11 cellular contexts compared by ENCODE assay signal in the genomic region with DNA sequence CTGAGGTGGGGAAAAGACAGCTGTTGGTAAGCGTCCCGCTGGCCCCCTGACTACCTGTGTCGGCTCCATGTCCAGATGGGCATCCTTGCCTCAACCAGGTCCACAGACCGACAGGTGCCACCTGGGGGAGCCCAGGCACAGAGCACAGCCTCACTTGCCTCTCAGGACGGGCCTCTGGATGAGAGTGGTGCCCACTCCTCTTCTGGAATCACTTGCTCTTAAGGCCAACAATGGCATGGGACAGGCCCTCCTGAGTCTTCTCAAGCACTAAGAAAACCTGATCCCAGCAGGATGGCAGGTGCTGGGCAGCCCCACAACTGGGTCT. TPM values are rescaled to one million over a fixed set of nuclear protein-coding genes. Genes with fewer than 3 reads are reported as not detected.
DNase-seq lines count a peak whose midpoint lies in the region; ATAC-seq and TF ChIP-seq lines count a peak whose summit lies in the region.
"Had no signal": no experiment of that assay in that cellular context is flagged by ENCODE, and none has a peak within 500 bp of the region (broad histone marks: within the 10 kb centered on the region; RNA-seq: fewer than 3 reads in every experiment).

No MANE protein-coding gene starts in this region.

- intact Hi-C loops in Right ventricle myocardium inferior (cut with DNase I) = no loop called here
- intact Hi-C loops in cardiac septum (cut with DNase I) = no loop called here
- intact Hi-C loops in mammary epithelial cell (cut with micrococcal nuclease) = loop anchor here (1.0 kb wide), 2 partner anchors 21 to 51 kb away; no protein-coding TSS in a partner anchor

- DNase-seq in Right ventricle myocardium inferior (ENCODE audit: missing footprints) = peak; percentile 57
- no peak for DNase-seq in cardiac septum (ENCODE audit: low spot score)
- no peak for DNase-seq in mammary epithelial cell
- DNase-seq in upper lobe of left lung = no peak
- no peak for DNase-seq in stimulated activated CD4-positive, alpha-beta T cell treated with anti-CD3 and anti-CD28 coated beads, Interleukin-4, amount 100 ng/mL, for 4 hours
- DNase-seq: NCI-H1436 treated with DMSO at 0.1 percent for 48 hours; stimulated activated CD4-positive, alpha-beta T cell treated with anti-CD3 and anti-CD28 coated beads, Interleukin-1b, Interleukin-23, amount 100 ng/mL, for 48 hours had no signal

- peak overlapping the region; percentile 29 for H3K9ac ChIP-seq in mammary epithelial cell (ENCODE audit: insufficient read depth, low read length)
- H3K9ac ChIP-seq in mucosa of rectum (ENCODE audit: low read depth in 1 of 2, low read length in 2 of 2) = no peak overlapping the region

- H3K4me2 ChIP-seq in mammary epithelial cell (ENCODE audit: insufficient read depth, low read depth, low read length) = peak overlapping the region; percentile 18

- no peaks in the 10 kb centered on the region for H3K27me3 ChIP-seq in mammary epithelial cell (ENCODE audit: insufficient read depth, low read length)
- H3K27me3 ChIP-seq in mucosa of rectum (ENCODE audit: control insufficient read depth in 2 of 2, insufficient read depth in 2 of 2, low read length in 2 of 2) = no peaks in the 10 kb centered on the region
- no peaks in the 10 kb centered on the region for H3K27me3 ChIP-seq in upper lobe of left lung
- H3K27me3 ChIP-seq: brain microvascular endothelial cell had no signal

- dilution Hi-C loops in mammary epithelial cell (cut with HindIII; ENCODE audit: low sequenced_read_pairs) = no loop called here

- in situ Hi-C loops in mammary epithelial cell (cut with MboI; ENCODE audit: low sequenced_read_pairs in 2 of 2) = loop anchor here in 1 of 2 donors (10.0 kb wide), 1 partner anchor 89 kb away; a partner anchor contains a TSS

- ATAC-seq in Right ventricle myocardium inferior = no peak
- no peak for ATAC-seq in upper lobe of left lung (ENCODE audit: low FRiP score in 2 of 2)
- ATAC-seq in HG03097 (IDR thresholded peaks at IDR 0.05; ENCODE audit: low FRiP score, unreplicated experiment) = no peak
- ATAC-seq in HG02884 (IDR thresholded peaks at IDR 0.05; ENCODE audit: unreplicated experiment) = no peak

- CTCF ChIA-PET in mammary epithelial cell (lab: Charles Lee; ENCODE audit: low non-redundant PET) = no interaction called here

- no peak for TF ChIP-seq EP300 in upper lobe of left lung (IDR thresholded peaks at IDR 0.05)

- H3K36me3 ChIP-seq in mammary epithelial cell (ENCODE audit: insufficient read depth, low read length) (peaks cover 31% of the 10 kb centered on the region), mucosa of rectum (ENCODE audit: control insufficient read depth in 2 of 2, insufficient read depth in 2 of 2, low read length in 2 of 2) (peaks cover 83 to 85% of the 10 kb centered on the region in 2 donors), upper lobe of left lung (peaks cover 63 to 88% (median 79%) of the 10 kb centered on the region in 4 donors)

- no peak for TF ChIP-seq CTCF in mammary epithelial cell (conservative IDR thresholded peaks at IDR 0.05 in 1 of 2, IDR thresholded peaks at IDR 0.05 in 1 of 2; ENCODE audit: extremely low read depth in 1 of 2, insufficient read depth in 1 of 2, low read depth in 1 of 2, low read length in 2 of 2)
- TF ChIP-seq CTCF in upper lobe of left lung (IDR thresholded peaks at IDR 0.05) = no peak

- BruUV-seq in mammary epithelial cell (replicated peaks; lab: Mats Ljungman, UMichigan) = no TSS peak

- H3K79me2 ChIP-seq in mammary epithelial cell (ENCODE audit: insufficient read depth, low read length) = peaks cover 71% of the 10 kb centered on the region

- H3K9me3 ChIP-seq in mammary epithelial cell (replicated peaks; ENCODE audit: insufficient read depth, low read length) = no peaks in the 10 kb centered on the region
- H3K9me3 ChIP-seq in mucosa of rectum (ENCODE audit: control insufficient read depth in 2 of 2, low read length in 2 of 2) = no peaks in the 10 kb centered on the region
- no peaks in the 10 kb centered on the region for H3K9me3 ChIP-seq in upper lobe of left lung

- H2AFZ ChIP-seq in mammary epithelial cell (ENCODE audit: low read depth, low read length) = no peak overlapping the region

- 100% methylated on average over 1 of the region's 5 CpGs for WGBS in mammary epithelial cell (ENCODE audit: low coverage, missing lambda C conversion rate)
- 80% methylated on average over 1 of the region's 5 CpGs; no CpG with 5 or more reads in 1 of the 2 donors for WGBS in upper lobe of left lung, 2 donors

- peaks cover 10% of the 10 kb centered on the region for H4K20me1 ChIP-seq in mammary epithelial cell (ENCODE audit: insufficient read depth, low read length)

- H3K4me3 ChIP-seq in mammary epithelial cell (replicated peaks in 1 of 3; ENCODE audit: insufficient read depth in 1 of 3, low read depth in 2 of 3, low read length in 3 of 3) (no peak overlapping the region), mucosa of rectum (ENCODE audit: low read length in 2 of 2) (no peak overlapping the region), upper lobe of left lung (no peak overlapping the region)

- peak overlapping the region; percentile 64 for H3K27ac ChIP-seq in mammary epithelial cell (ENCODE audit: insufficient read depth, low read depth, low read length)
- peak overlapping the region; percentile 38 to 58 for H3K27ac ChIP-seq in mucosa of rectum (ENCODE audit: low read depth in 2 of 2, low read length in 2 of 2)
- peak overlapping the region in 3 of 4 donors; percentile 58 to 75 (median 70) for H3K27ac ChIP-seq in upper lobe of left lung

- H3K4me1 ChIP-seq in mammary epithelial cell (ENCODE audit: insufficient read depth, low read length) = peaks cover 53% of the 10 kb centered on the region
- H3K4me1 ChIP-seq in mucosa of rectum (ENCODE audit: control insufficient read depth in 2 of 2, insufficient read depth in 2 of 2, low read length in 2 of 2) = peaks cover 28 to 42% of the 10 kb centered on the region in 2 donors
- peaks cover 38 to 49% (median 40%) of the 10 kb centered on the region in 4 donors for H3K4me1 ChIP-seq in upper lobe of left lung

- no peak for TF ChIP-seq POLR2A in upper lobe of left lung (IDR thresholded peaks at IDR 0.05)

RNA-seq across cellular contexts. Expression of a gene that starts 17.2 kb away (rescaled TPM):
- 10.4 TPM for total RNA-seq in Right ventricle myocardium inferior
- 20.7 TPM for total RNA-seq in cardiac septum
- 100 to 1,000 TPM; 180 to 212 TPM for total RNA-seq in mammary epithelial cell
- polyA plus RNA-seq in mammary epithelial cell = 118 TPM
- polyA minus RNA-seq in mammary epithelial cell = 42.3 TPM
- total RNA-seq in upper lobe of left lung = 100 to 1,000 TPM in 3 of 6 donors, 10 to 100 TPM in 3; 33.5 to 134 (median 102) TPM

RNA-seq across cellular contexts. Expression of a gene that starts 27.5 kb away (rescaled TPM):
- total RNA-seq in Right ventricle myocardium inferior (62.6 TPM), cardiac septum (80.9 TPM), mammary epithelial cell (100 to 1,000 TPM in 1 of 2 donors, 10 to 100 TPM in 1; 68.7 to 163 TPM), upper lobe of left lung (100 to 1,000 TPM in 4 of 6 donors, 10 to 100 TPM in 2; 80.6 to 228 (median 152) TPM)
- polyA plus RNA-seq in mammary epithelial cell = 146 TPM
- polyA minus RNA-seq in mammary epithelial cell = 216 TPM

RNA-seq across cellular contexts. Expression of a gene that starts 33.4 kb away (rescaled TPM):
- 7.9 TPM for total RNA-seq in Right ventricle myocardium inferior
- total RNA-seq in cardiac septum = 10.6 TPM
- total RNA-seq in mammary epithelial cell = 10 to 100 TPM; 24.8 to 52.0 TPM
- 14.1 TPM for polyA plus RNA-seq in mammary epithelial cell
- polyA minus RNA-seq in mammary epithelial cell = 7.5 TPM
- total RNA-seq in upper lobe of left lung = 100 to 1,000 TPM in 2 of 6 donors, 10 to 100 TPM in 4; 52.9 to 204 (median 71.8) TPM
